8 cellular contexts compared by ENCODE assay signal in genomic region chr2:24930768-24931167, GRCh38.
A peak's percentile ranks its signal among the peaks of the same experiment; 100 is the strongest.
DNase-seq lines count a peak whose midpoint lies in the region; ATAC-seq lines count a peak whose summit lies in the region.

No MANE protein-coding gene starts in this region.

- H3K36me3 ChIP-seq in BLaER1, result no peaks in the 10 kb centered on the region

- no peaks in the 10 kb centered on the region for H3K9me3 ChIP-seq in BLaER1

- H3K4me3 ChIP-seq in BLaER1, result no peak overlapping the region

- no peaks in the 10 kb centered on the region for H3K27me3 ChIP-seq in BLaER1

- ATAC-seq in GM19328 (IDR thresholded peaks at IDR 0.05; ENCODE audit: unreplicated experiment) (peak; percentile 78), HG03432 (IDR thresholded peaks at IDR 0.05; ENCODE audit: unreplicated experiment) (peak; percentile 83)

- no peak overlapping the region for H3K9ac ChIP-seq in BLaER1

- no peak overlapping the region for H3K27ac ChIP-seq in BLaER1

- peaks cover 30% of the 10 kb centered on the region for H3K4me1 ChIP-seq in BLaER1

- DNase-seq in cerebellar cortex (ENCODE audit: low spot score) (peak; percentile 42), GOT3 (lab: John Stamatoyannopoulos, UW) (no peak), NCI-H187 treated with DMSO at 0.1 percent for 48 hours (lab: John Stamatoyannopoulos, UW) (no peak)
- DNase-seq in stimulated activated CD4-positive, alpha-beta T cell treated with anti-CD3 and anti-CD28 coated beads, Interleukin-4, amount 100 ng/mL, for 1 hour, result no peak
- DNase-seq in activated CD4-positive, alpha-beta T cell treated with anti-CD3 and anti-CD28 coated beads, Interleukin-2, amount 50 U/mL, for 4 hours, result no peak

- no peaks in the 10 kb centered on the region for H4K20me1 ChIP-seq in BLaER1

- H3K4me2 ChIP-seq in BLaER1, result peak overlapping the region; percentile 41
